In genomic region chr7:42373285-42373684, GRCh38 we compare ENCODE assay signal across 26 cellular contexts.
"Had no signal": no experiment of that assay in that cellular context is flagged by ENCODE, and none has a peak within 500 bp of the region (broad histone marks: within the 10 kb centered on the region; RNA-seq: fewer than 3 reads in every experiment).

No MANE protein-coding gene starts in this region.

- H3K27ac Mint-ChIP-seq: mesothelial cell of epicardium; natural killer cell; stimulated activated naive B cell treated with anti-CD40 and anti-IgM and Interleukin-4, amounts not matched to agents 10 μg/mL and 1 μg/mL and 100 μg/mL, for 72 hours had no signal

- H3K4me3 ChIP-seq: left ventricle myocardium inferior, lung, pancreas, prostate gland, skin epidermis, stomach, testis, thyroid gland, transverse colon, upper lobe of left lung, vagina had no signal

- H3K36me3 Mint-ChIP-seq: mesothelial cell of epicardium; naive B cell; natural killer cell; stimulated activated naive B cell treated with anti-CD40 and anti-IgM and Interleukin-4, amounts not matched to agents 10 μg/mL and 1 μg/mL and 100 μg/mL, for 72 hours had no signal

- H3K4me1 ChIP-seq: left ventricle myocardium inferior, pancreas, prostate gland, stomach, testis, thyroid gland, transverse colon, upper lobe of left lung, vagina had no signal

- ATAC-seq: natural killer cell; pancreas; right cardiac atrium; sciatic nerve; stimulated activated naive B cell treated with anti-CD40 and anti-IgM and Interleukin-4, amounts not matched to agents 10 μg/mL and 1 μg/mL and 100 μg/mL, for 72 hours; stimulated activated naive CD8-positive, alpha-beta T cell treated with anti-CD3 and anti-CD28 coated beads, Interleukin-15, Interleukin-2, amounts not matched to agents 100 U/mL and 50 U/mL, for 24 hours had no signal

- H3K27me3 ChIP-seq: stomach, testis, thyroid gland, transverse colon, upper lobe of left lung, vagina had no signal

- H3K9me3 ChIP-seq: pancreas, prostate gland, testis, thyroid gland, transverse colon, vagina had no signal

- H3K36me3 ChIP-seq: left ventricle myocardium inferior, pancreas, prostate gland, stomach, thyroid gland, transverse colon, upper lobe of left lung, vagina had no signal

- DNase-seq: hypothalamus; islet precursor cell; left ventricle myocardium inferior; naive B cell; natural killer cell; nephron progenitor cell; pancreas; posterior cingulate gyrus; right cardiac atrium; stimulated activated CD4-positive, alpha-beta T cell treated with anti-CD3 and anti-CD28 coated beads, Interleukin-12 subunit alpha, Interleukin-12 subunit beta, amount 100 ng/mL, for 4 hours; stimulated activated CD4-positive, alpha-beta T cell treated with anti-CD3 and anti-CD28 coated beads, Interleukin-15, amount 100 ng/mL, for 24 hours; stimulated activated CD4-positive, alpha-beta T cell treated with anti-CD3 and anti-CD28 coated beads, Interleukin-2, amount 100 ng/mL, for 24 hours; stimulated activated CD4-positive, alpha-beta T cell treated with anti-CD3 and anti-CD28 coated beads, Interleukin-4, amount 100 ng/mL, for 1 hour; stimulated activated naive B cell treated with anti-CD40 and anti-IgM and Interleukin-4, amounts not matched to agents 10 μg/mL and 1 μg/mL and 100 μg/mL, for 72 hours; stimulated activated naive CD8-positive, alpha-beta T cell treated with anti-CD3 and anti-CD28 coated beads, Interleukin-15, Interleukin-2, amounts not matched to agents 100 U/mL and 50 U/mL, for 24 hours; stomach; testis; thyroid gland; transverse colon; upper lobe of left lung had no signal

- H3K27ac ChIP-seq: left ventricle myocardium inferior, pancreas, prostate gland, skin epidermis, stomach, testis, thyroid gland, transverse colon, upper lobe of left lung, vagina had no signal
